Comparison of ENCODE assay signal across 1 cellular context in the genomic region with DNA sequence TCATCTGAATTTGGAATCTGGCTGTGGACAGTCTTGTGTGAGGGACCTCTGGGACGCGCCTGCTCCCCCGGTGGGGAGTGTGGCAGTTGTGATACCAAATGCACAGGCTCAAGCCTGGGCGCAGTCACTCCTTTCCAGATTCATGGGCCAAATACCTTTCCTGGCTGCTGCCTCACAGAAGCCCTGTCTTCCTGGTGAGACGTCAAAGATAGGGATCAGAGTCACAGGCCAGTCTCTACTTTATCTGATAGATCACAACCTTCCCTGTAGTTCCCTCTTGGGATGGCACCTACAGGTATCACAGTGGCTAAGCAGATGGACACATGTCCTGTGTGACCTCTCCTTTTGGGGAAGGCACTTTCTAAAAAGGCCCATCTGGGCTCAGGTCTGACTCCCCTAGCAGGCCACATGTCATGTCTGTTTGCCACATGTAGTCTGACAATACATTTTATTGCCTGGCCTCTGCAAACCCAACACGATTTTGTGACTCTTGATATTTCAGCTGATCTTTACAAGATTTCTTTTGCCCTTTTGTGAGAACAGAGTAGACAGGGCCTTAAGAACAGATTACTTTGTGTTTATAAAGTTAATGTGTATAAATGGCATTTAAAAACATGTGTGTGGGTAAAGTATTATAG.
TF ChIP-seq lines count a peak whose summit lies in the region.

No MANE protein-coding gene starts in this region.

TF ChIP-seq in K562, 482 proteins besides CTCF, POLR2A, EP300 and RAD21 (continued from another document):
- TF ChIP-seq, protein P1, sequence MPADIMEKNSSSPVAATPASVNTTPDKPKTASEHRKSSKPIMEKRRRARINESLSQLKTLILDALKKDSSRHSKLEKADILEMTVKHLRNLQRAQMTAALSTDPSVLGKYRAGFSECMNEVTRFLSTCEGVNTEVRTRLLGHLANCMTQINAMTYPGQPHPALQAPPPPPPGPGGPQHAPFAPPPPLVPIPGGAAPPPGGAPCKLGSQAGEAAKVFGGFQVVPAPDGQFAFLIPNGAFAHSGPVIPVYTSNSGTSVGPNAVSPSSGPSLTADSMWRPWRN (IDR thresholded peaks at IDR 0.05; ENCODE audit: low read depth), result no peak
- TF ChIP-seq SUPT5H (IDR thresholded peaks at IDR 0.05) (no peak), PYGO2 (tag; IDR thresholded peaks at IDR 0.05) (no peak)
